ENCODE assay signal across 8 cellular contexts in genomic region chr3:72338942-72339749, GRCh38.
A peak's percentile ranks its signal among the peaks of the same experiment; 100 is the strongest.
DNase-seq lines count a peak whose midpoint lies in the region.

No MANE protein-coding gene starts in this region.

- DNase-seq in COLO668 (lab: John Stamatoyannopoulos, UW; ENCODE audit: unreplicated experiment) (peak; percentile 8), HPDE6-E6E7 (ENCODE audit: extremely low spot score) (peak; percentile 49), iPS-NIHi7 (ENCODE audit: extremely low spot score) (peak; percentile 34), OCI-M2 (lab: John Stamatoyannopoulos, UW; ENCODE audit: unreplicated experiment) (no peak), NCI-H82 (lab: John Stamatoyannopoulos, UW) (no peak), SKM-1 treated with dmso at 0.1 percent for 144 hours (lab: John Stamatoyannopoulos, UW; ENCODE audit: unreplicated experiment) (no peak)
- DNase-seq in activated T-helper 9 cell treated with anti-CD3 and anti-CD28 coated beads, Interleukin-2, amount 50 U/mL, for 16 hours (ENCODE audit: low read depth): peak; percentile 41
- DNase-seq in stimulated activated CD8-positive, alpha-beta memory T cell treated with anti-CD3 and anti-CD28 coated beads, Interleukin-15, amount 100 ng/mL, for 4 hours (ENCODE audit: low read depth in 2 of 2): peak; percentile 31 to 70

Comparison
In these comparisons a context has a peak if more than half of its experiments do, and no peak if none do; other contexts are left out.
1. DNase-seq: peak in COLO668 (single experiment), HPDE6-E6E7 (single experiment), activated T-helper 9 cell treated with anti-CD3 and anti-CD28 coated beads, Interleukin-2, amount 50 U/mL, for 16 hours (single experiment), iPS-NIHi7 (single experiment) and stimulated activated CD8-positive, alpha-beta memory T cell treated with anti-CD3 and anti-CD28 coated beads, Interleukin-15, amount 100 ng/mL, for 4 hours (2 of 2); none in OCI-M2 (single experiment), NCI-H82 (single experiment) and SKM-1 treated with dmso at 0.1 percent for 144 hours (single experiment).